38 cellular contexts compared by ENCODE assay signal in the genomic region with DNA sequence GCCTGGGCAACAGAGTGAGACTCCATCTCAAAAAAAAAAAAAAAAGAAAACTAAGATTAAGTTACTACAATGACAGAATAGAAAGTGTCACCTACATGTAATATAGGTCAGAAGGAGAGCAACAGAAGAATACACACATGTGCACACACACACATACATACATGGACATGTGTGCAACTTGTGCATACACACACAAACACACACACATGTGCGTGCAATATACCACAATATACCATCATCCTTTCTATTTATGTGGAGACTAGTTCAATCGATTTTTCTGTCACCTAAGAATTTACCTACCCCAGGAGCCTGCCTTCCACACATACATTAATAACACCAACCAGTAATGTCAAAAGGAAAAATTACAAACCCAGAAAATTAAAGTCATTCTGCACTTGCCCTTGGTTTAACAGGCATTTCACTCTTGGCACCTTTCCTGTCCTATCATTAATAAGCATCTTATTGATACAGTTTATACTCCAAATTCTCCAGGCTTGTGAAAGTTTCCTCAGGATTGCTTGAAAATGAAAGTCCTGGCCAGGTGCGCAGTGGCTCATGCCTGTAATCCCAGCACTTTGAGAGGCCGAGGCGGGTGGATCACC. TPM values are rescaled to one million over a fixed set of nuclear protein-coding genes. Genes with fewer than 3 reads are reported as not detected.
"Had no signal": no experiment of that assay in that cellular context is flagged by ENCODE, and none has a peak within 500 bp of the region (broad histone marks: within the 10 kb centered on the region; RNA-seq: fewer than 3 reads in every experiment).

No MANE protein-coding gene starts in this region.

- DNase-seq: activated effector memory CD4-positive, alpha-beta T cell treated with anti-CD3 and anti-CD28 coated beads, Interleukin-2, amount 50 U/mL, for 16 hours; activated effector memory CD4-positive, alpha-beta T cell treated with Interleukin-2 at 50 U/mL for 16 hours; activated gamma-delta T cell; activated gamma-delta T cell treated with Interleukin-2 at 50 U/mL for 16 hours; activated naive CD4-positive, alpha-beta T cell; activated naive CD4-positive, alpha-beta T cell treated with anti-CD3 and anti-CD28 coated beads for 36 hours; activated naive CD4-positive, alpha-beta T cell treated with anti-CD3 and anti-CD28 coated beads, Interleukin-2, amount 10 ng/mL, durations not matched to agents 7 days and 5 days; activated naive CD4-positive, alpha-beta T cell treated with anti-CD3 and anti-CD28 coated beads, Interleukin-2, amount 50 U/mL, for 16 hours; activated naive CD4-positive, alpha-beta T cell treated with Interleukin-2 at 50 U/mL for 16 hours; activated naive CD8-positive, alpha-beta T cell treated with anti-CD3 and anti-CD28 coated beads for 36 hours; activated naive CD8-positive, alpha-beta T cell treated with anti-CD3 and anti-CD28 coated beads, Interleukin-2, amount 10 ng/mL, durations not matched to agents 7 days and 5 days; activated naive CD8-positive, alpha-beta T cell treated with anti-CD3 and anti-CD28 coated beads, Interleukin-2, amount 50 U/mL, for 24 hours; activated T-cell treated with anti-CD3 and anti-CD28 coated beads for 4 hours; activated T-cell treated with anti-CD3 and anti-CD28 coated beads, Interleukin-2, amount 50 U/mL, for 1 hour; activated T-cell treated with anti-CD3 and anti-CD28 coated beads, Interleukin-2, amount 50 U/mL, for 24 hours; activated T-cell treated with anti-CD3 and anti-CD28 coated beads, Interleukin-2, amount 50 U/mL, for 4 hours; activated T-cell treated with anti-CD3 and anti-CD28 coated beads, Interleukin-2, amount 50 U/mL, for 48 hours; activated T-cell treated with anti-CD3 and anti-CD28 coated beads, Interleukin-2, amount 50 U/mL, for 72 hours; adrenal gland; amniotic stem cell; amygdala; anterior cingulate cortex; aorta; brain microvascular endothelial cell; caudate nucleus; central memory CD4-positive, alpha-beta T cell; cerebellar nuclear complex had no signal

- H3K4me3 ChIP-seq: adrenal gland, ascending aorta, breast epithelium, cardiac muscle cell had no signal

- H3K9me3 ChIP-seq: adrenal gland, ascending aorta, breast epithelium had no signal

- FAIRE-seq: astrocyte, bronchial epithelial cell had no signal

- H3K27me3 ChIP-seq: adrenal gland, ascending aorta, brain microvascular endothelial cell, breast epithelium, cardiac muscle cell had no signal

- ATAC-seq: activated naive CD4-positive, alpha-beta T cell treated with anti-CD3 and anti-CD28 coated beads, Interleukin-2, amount 50 U/mL, for 72 hours; activated naive CD8-positive, alpha-beta T cell treated with anti-CD3 and anti-CD28 coated beads, Interleukin-2, amount 50 U/mL, for 24 hours; activated T-cell treated with anti-CD3 and anti-CD28 coated beads, Interleukin-2, amount 50 U/mL, for 4 hours; activated T-cell treated with anti-CD3 and anti-CD28 coated beads, Interleukin-2, amount 50 U/mL, for 72 hours; activated T-helper 17 cell treated with anti-CD3 and anti-CD28 coated beads, Interleukin-2, amount 50 U/mL, for 72 hours had no signal

- H3K4me1 ChIP-seq: adrenal gland, ascending aorta, breast epithelium had no signal

- H3K36me3 ChIP-seq: adrenal gland, ascending aorta, brain microvascular endothelial cell, breast epithelium, cardiac muscle cell had no signal

- H3K27ac ChIP-seq: adrenal gland, ascending aorta, brain microvascular endothelial cell, breast epithelium, cardiac muscle cell had no signal

RNA-seq across cellular contexts. Expression of a gene that starts 2.5 kb away (rescaled TPM):
- total RNA-seq: activated naive CD4-positive, alpha-beta T cell treated with anti-CD3 and anti-CD28 coated beads for 36 hours; activated naive CD4-positive, alpha-beta T cell treated with anti-CD3 and anti-CD28 coated beads, Interleukin-2, amount 50 U/mL, for 72 hours; activated naive CD8-positive, alpha-beta T cell treated with anti-CD3 and anti-CD28 coated beads for 36 hours; activated naive CD8-positive, alpha-beta T cell treated with anti-CD3 and anti-CD28 coated beads, Interleukin-2, amount 10 ng/mL, durations not matched to agents 7 days and 5 days; activated T-cell treated with anti-CD3 and anti-CD28 coated beads, Interleukin-2, amount 50 U/mL, for 72 hours; activated T-helper 1 cell treated with anti-CD3 and anti-CD28 coated beads, Interleukin-12 subunit alpha, Interleukin-12 subunit beta, Interleukin-2, Interleukin-4 antibody, amounts not matched to agents 30 ng/mL and 10 ng/mL and 1 ng/mL, durations not matched to agents 14 hours and 24 hours and 36 hours; activated T-helper 17 cell treated with anti-CD3 and anti-CD28 coated beads, Interleukin-2, amount 50 U/mL, for 72 hours; activated T-helper 2 cell treated with anti-CD3 and anti-CD28 coated beads, Interferon-gamma antibody, Interleukin-2, Interleukin-4, amounts not matched to agents 10 μg/mL and 5 μg/mL and 100 μg/mL, durations not matched to agents 14 hours and 24 hours and 36 hours; ascending aorta; astrocyte; breast epithelium; bronchial epithelial cell; cardiac muscle cell; cardiac septum; chondrocyte had no signal
- polyA plus RNA-seq: cardiac muscle cell had no signal

RNA-seq across cellular contexts. Expression of a gene that starts 27.5 kb away (rescaled TPM):
- total RNA-seq: activated naive CD4-positive, alpha-beta T cell treated with anti-CD3 and anti-CD28 coated beads for 36 hours; activated naive CD4-positive, alpha-beta T cell treated with anti-CD3 and anti-CD28 coated beads, Interleukin-2, amount 50 U/mL, for 72 hours; activated naive CD8-positive, alpha-beta T cell treated with anti-CD3 and anti-CD28 coated beads for 36 hours; activated naive CD8-positive, alpha-beta T cell treated with anti-CD3 and anti-CD28 coated beads, Interleukin-2, amount 10 ng/mL, durations not matched to agents 7 days and 5 days; activated T-cell treated with anti-CD3 and anti-CD28 coated beads, Interleukin-2, amount 50 U/mL, for 72 hours; activated T-helper 1 cell treated with anti-CD3 and anti-CD28 coated beads, Interleukin-12 subunit alpha, Interleukin-12 subunit beta, Interleukin-2, Interleukin-4 antibody, amounts not matched to agents 30 ng/mL and 10 ng/mL and 1 ng/mL, durations not matched to agents 14 hours and 24 hours and 36 hours; activated T-helper 17 cell treated with anti-CD3 and anti-CD28 coated beads, Interleukin-2, amount 50 U/mL, for 72 hours; activated T-helper 2 cell treated with anti-CD3 and anti-CD28 coated beads, Interferon-gamma antibody, Interleukin-2, Interleukin-4, amounts not matched to agents 10 μg/mL and 5 μg/mL and 100 μg/mL, durations not matched to agents 14 hours and 24 hours and 36 hours; ascending aorta; astrocyte; breast epithelium; bronchial epithelial cell; cardiac muscle cell; cardiac septum; chondrocyte had no signal
- polyA plus RNA-seq: cardiac muscle cell had no signal

RNA-seq across cellular contexts. Expression of a gene that starts 47.5 kb away (rescaled TPM):
- total RNA-seq: activated naive CD4-positive, alpha-beta T cell treated with anti-CD3 and anti-CD28 coated beads for 36 hours; activated naive CD4-positive, alpha-beta T cell treated with anti-CD3 and anti-CD28 coated beads, Interleukin-2, amount 50 U/mL, for 72 hours; activated naive CD8-positive, alpha-beta T cell treated with anti-CD3 and anti-CD28 coated beads for 36 hours; activated naive CD8-positive, alpha-beta T cell treated with anti-CD3 and anti-CD28 coated beads, Interleukin-2, amount 10 ng/mL, durations not matched to agents 7 days and 5 days; activated T-cell treated with anti-CD3 and anti-CD28 coated beads, Interleukin-2, amount 50 U/mL, for 72 hours; activated T-helper 1 cell treated with anti-CD3 and anti-CD28 coated beads, Interleukin-12 subunit alpha, Interleukin-12 subunit beta, Interleukin-2, Interleukin-4 antibody, amounts not matched to agents 30 ng/mL and 10 ng/mL and 1 ng/mL, durations not matched to agents 14 hours and 24 hours and 36 hours; activated T-helper 17 cell treated with anti-CD3 and anti-CD28 coated beads, Interleukin-2, amount 50 U/mL, for 72 hours; activated T-helper 2 cell treated with anti-CD3 and anti-CD28 coated beads, Interferon-gamma antibody, Interleukin-2, Interleukin-4, amounts not matched to agents 10 μg/mL and 5 μg/mL and 100 μg/mL, durations not matched to agents 14 hours and 24 hours and 36 hours; ascending aorta; astrocyte; breast epithelium; cardiac muscle cell; cardiac septum; chondrocyte had no signal
- polyA plus RNA-seq: cardiac muscle cell had no signal
